24 cellular contexts compared by ENCODE assay signal in genomic region chr18:54060343-54061005, GRCh38.
"Had no signal": no experiment of that assay in that cellular context is flagged by ENCODE, and none has a peak within 500 bp of the region (broad histone marks: within the 10 kb centered on the region; RNA-seq: fewer than 3 reads in every experiment).

No MANE protein-coding gene starts in this region.

- ATAC-seq: T-cell had no signal

- H3K27me3 ChIP-seq: SJSA1 had no signal

- FAIRE-seq: HTR-8/SVneo, RCC 7860 had no signal

- H3K36me3 ChIP-seq: SJSA1 had no signal

- H3K9me3 ChIP-seq: SJSA1 had no signal

- H3K27ac ChIP-seq: HL-60, SJSA1, SK-N-MC had no signal

- H3K4me1 ChIP-seq: SJSA1 had no signal

- DNase-seq: Karpas-422, KG1, MV-4-11, NCI-H1092, NCI-H1105 treated with DMSO at 0.1 percent for 48 hours, NCI-H1417 treated with DMSO at 0.1 percent for 48 hours, NCI-H146, NCI-H1694 treated with DMSO at 0.1 percent for 48 hours, NCI-H1930, NCI-H2081, NCI-H2107, NCI-H2227 treated with DMSO at 0.1 percent for 48 hours, NCI-H524, NCI-H526 treated with DMSO at 0.1 percent for 48 hours, NCI-H748 treated with DMSO at 0.1 percent for 48 hours, Right ventricle myocardium superior, RPMI8226, SIG-M5, T-cell had no signal

- H3K4me3 ChIP-seq: SJSA1, SK-N-MC had no signal
